ENCODE assay signal across 20 cellular contexts in the genomic region with DNA sequence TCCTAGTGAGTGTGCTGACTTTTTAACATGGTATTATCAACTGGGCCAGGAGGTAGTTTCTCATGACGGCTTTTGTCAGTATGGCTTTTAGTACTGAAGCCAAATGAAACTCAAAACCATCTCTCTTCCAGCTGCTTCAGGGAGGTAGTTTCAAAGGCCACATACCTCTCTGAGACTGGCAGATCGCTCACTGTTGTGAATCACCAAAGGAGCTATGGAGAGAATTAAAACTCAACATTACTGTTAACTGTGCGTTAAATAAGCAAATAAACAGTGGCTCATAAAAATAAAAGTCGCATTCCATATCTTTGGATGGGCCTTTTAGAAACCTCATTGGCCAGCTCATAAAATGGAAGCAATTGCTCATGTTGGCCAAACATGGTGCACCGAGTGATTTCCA.
A peak's percentile ranks its signal among the peaks of the same experiment; 100 is the strongest.
DNase-seq lines count a peak whose midpoint lies in the region; ATAC-seq and TF ChIP-seq lines count a peak whose summit lies in the region.
"Had no signal": no experiment of that assay in that cellular context is flagged by ENCODE, and none has a peak within 500 bp of the region (broad histone marks: within the 10 kb centered on the region; RNA-seq: fewer than 3 reads in every experiment).

No MANE protein-coding gene starts in this region.

- CTCF ChIA-PET in PC-3 (lab: Charles Lee) = no interaction called here

- intact Hi-C loops in PC-3 (cut with micrococcal nuclease) = no loop called here
- intact Hi-C loops in esophagus muscularis mucosa (cut with DNase I) = no loop called here

- H3K27me3 ChIP-seq in GM23248 (replicated peaks; ENCODE audit: insufficient read depth) = no peaks in the 10 kb centered on the region
- no peaks in the 10 kb centered on the region for H3K27me3 ChIP-seq in PC-3 (ENCODE audit: low read length)
- H3K27me3 ChIP-seq in fibroblast of lung (ENCODE audit: control insufficient read depth, insufficient read depth, low read length) = no peaks in the 10 kb centered on the region
- H3K27me3 ChIP-seq in esophagus muscularis mucosa = peaks cover 0 to 15% (median 0%) of the 10 kb centered on the region in 4 donors

- POLR2A ChIA-PET in PC-3 (lab: Charles Lee; ENCODE audit: unreplicated experiment) = interaction anchor here (0.7 to 0.8 kb wide), 2 partner anchors 9 to 24 kb away, joined by 3 to 4 read pairs; no protein-coding TSS in a partner anchor

- no peak overlapping the region for H3K27ac Mint-ChIP-seq in T-helper 17 cell
- H3K27ac Mint-ChIP-seq: activated naive CD8-positive, alpha-beta T cell treated with anti-CD3 and anti-CD28 coated beads, Interleukin-2, amount 10 ng/mL, durations not matched to agents 7 days and 5 days; CD14-positive monocyte; natural killer cell; progenitor cell of endocrine pancreas; T-helper 2 cell treated with Interferon-gamma antibody and Interleukin-4, amounts not matched to agents 5 μg/mL and 100 μg/mL, for 36 hours had no signal

- TF ChIP-seq EP300 in esophagus muscularis mucosa (IDR thresholded peaks at IDR 0.05) = no peak

- H4K20me1 ChIP-seq in GM23248 (ENCODE audit: insufficient read depth) (no peaks in the 10 kb centered on the region), PC-3 (ENCODE audit: low read length) (0 out of 2 replicates have a peak, but pooled peaks cover 6% of the 10 kb centered on the region), fibroblast of lung (ENCODE audit: control insufficient read depth, extremely low read depth, insufficient read depth, low read length) (no peaks in the 10 kb centered on the region)

- no peak overlapping the region for H3K4me2 ChIP-seq in GM23248 (ENCODE audit: unreplicated experiment)
- no peak overlapping the region for H3K4me2 ChIP-seq in PC-3 (ENCODE audit: low read length)
- no peak overlapping the region for H3K4me2 ChIP-seq in fibroblast of lung (ENCODE audit: extremely low read depth, insufficient read depth, low read length)

- DNase-seq in GM23248 = peak; percentile 34
- DNase-seq in PC-3 = peak; percentile 70
- peak; percentile 46 to 93 for DNase-seq in fibroblast of lung (ENCODE audit: low read depth in 2 of 2)
- peak; percentile 49 for DNase-seq in smooth muscle cell of the brain vasculature (ENCODE audit: low read depth, low spot score)
- DNase-seq in esophagus muscularis mucosa (ENCODE audit: extremely low spot score) = no peak
- DNase-seq in SHP77 (lab: John Stamatoyannopoulos, UW) = no peak
- no peak for DNase-seq in T-helper 17 cell
- DNase-seq: activated CD8-positive, alpha-beta memory T cell treated with anti-CD3 and anti-CD28 coated beads for 24 hours; activated naive CD8-positive, alpha-beta T cell treated with anti-CD3 and anti-CD28 coated beads, Interleukin-2, amount 10 ng/mL, durations not matched to agents 7 days and 5 days; DMS 273 treated with DMSO at 0.1 percent for 48 hours; effector CD8-positive, alpha-beta T cell; islet precursor cell; natural killer cell; NCI-H187 treated with DMSO at 0.1 percent for 48 hours; NCI-H524 treated with DMSO at 0.1 percent for 48 hours; SHP77 treated with DMSO at 0.1 percent for 48 hours; spleen had no signal

- H3K9me2 ChIP-seq in GM23248 (ENCODE audit: insufficient read depth) (no peaks in the 10 kb centered on the region), PC-3 (replicated peaks; ENCODE audit: low read length) (no peaks in the 10 kb centered on the region)

- peaks cover 57% of the 10 kb centered on the region for H3K27me3 Mint-ChIP-seq in T-helper 17 cell
- H3K27me3 Mint-ChIP-seq: progenitor cell of endocrine pancreas had no signal

- H2AFZ ChIP-seq in GM23248 (no peak overlapping the region), PC-3 (ENCODE audit: low read length) (no peak overlapping the region), fibroblast of lung (ENCODE audit: low read length) (no peak overlapping the region)

- H3K9me3 ChIP-seq in GM23248 (ENCODE audit: low read depth) = no peaks in the 10 kb centered on the region
- no peaks in the 10 kb centered on the region for H3K9me3 ChIP-seq in PC-3 (ENCODE audit: low read length)
- H3K9me3 ChIP-seq in fibroblast of lung (ENCODE audit: control insufficient read depth, insufficient read depth, low read depth, low read length) = no peaks in the 10 kb centered on the region
- no peaks in the 10 kb centered on the region for H3K9me3 ChIP-seq in esophagus muscularis mucosa
- no peaks in the 10 kb centered on the region for H3K9me3 ChIP-seq in T-helper 17 cell (ENCODE audit: control insufficient read depth, low read length, poor library complexity, severe bottlenecking)
- H3K9me3 ChIP-seq: spleen had no signal

- BruUV-seq in PC-3 (replicated peaks; lab: Mats Ljungman, UMichigan) = no TSS peak

- TF ChIP-seq POLR2A in esophagus muscularis mucosa (IDR thresholded peaks at IDR 0.05; ENCODE audit: low read depth) = no peak

- WGBS in GM23248 (ENCODE audit: low coverage in 1 of 2, low lambda C conversion rate in 2 of 2, missing lambda C conversion rate in 2 of 2), 2 experiments = 76 to 82% methylated on average over 5 of the region's 5 CpGs
- WGBS in esophagus muscularis mucosa = 95% methylated on average over 5 of the region's 5 CpGs

- in situ Hi-C loops in GM23248 (cut with MboI) = no loop called here

- peaks cover 1% of the 10 kb centered on the region for H3K36me3 Mint-ChIP-seq in T-helper 17 cell (ENCODE audit: low read depth)
- H3K36me3 Mint-ChIP-seq: activated naive CD8-positive, alpha-beta T cell treated with anti-CD3 and anti-CD28 coated beads, Interleukin-2, amount 10 ng/mL, durations not matched to agents 7 days and 5 days; CD14-positive monocyte; natural killer cell had no signal

- H3K4me3 ChIP-seq in GM23248 (no peak overlapping the region), PC-3 (ENCODE audit: low read length) (no peak overlapping the region), fibroblast of lung (replicated peaks in 1 of 4; ENCODE audit: control extremely low read depth in 1 of 4, insufficient read depth in 1 of 4, low read depth in 3 of 4, low read length in 4 of 4) (no peak overlapping the region), esophagus muscularis mucosa (no peak overlapping the region)
- H3K4me3 ChIP-seq: spleen had no signal

- H3K79me2 ChIP-seq in GM23248 (ENCODE audit: insufficient read depth) (peaks cover 25% of the 10 kb centered on the region), PC-3 (ENCODE audit: low read length) (peaks cover 10% of the 10 kb centered on the region; the same call in 1 of the 2 replicates), fibroblast of lung (ENCODE audit: control insufficient read depth, insufficient read depth, low read length) (peaks cover 6% of the 10 kb centered on the region)

- TF ChIP-seq CTCF in PC-3 (conservative IDR thresholded peaks at IDR 0.05; ENCODE audit: low read depth, low read length) (no peak), fibroblast of lung (conservative IDR thresholded peaks at IDR 0.05 in 1 of 2, IDR thresholded peaks at IDR 0.05 in 1 of 2; ENCODE audit: low read depth in 1 of 2, low read length in 2 of 2) (no peak), esophagus muscularis mucosa (IDR thresholded peaks at IDR 0.05) (no peak)

- H3K4me3 Mint-ChIP-seq in T-helper 17 cell = no peak overlapping the region
- H3K4me3 Mint-ChIP-seq: activated naive CD8-positive, alpha-beta T cell treated with anti-CD3 and anti-CD28 coated beads, Interleukin-2, amount 10 ng/mL, durations not matched to agents 7 days and 5 days; CD14-positive monocyte; natural killer cell; T-helper 2 cell treated with Interferon-gamma antibody and Interleukin-4, amounts not matched to agents 5 μg/mL and 100 μg/mL, for 36 hours had no signal

- no peak overlapping the region for H3K9ac ChIP-seq in GM23248
- no peak overlapping the region for H3K9ac ChIP-seq in PC-3 (ENCODE audit: low read length)
- no peak overlapping the region for H3K9ac ChIP-seq in fibroblast of lung (ENCODE audit: insufficient read depth, low read length)

- peak; percentile 34 for ATAC-seq in PC-3
- ATAC-seq in T-helper 17 cell = no peak
- ATAC-seq: natural killer cell had no signal

- H3K27ac ChIP-seq in GM23248 (no peak overlapping the region), PC-3 (ENCODE audit: low read length) (peak overlapping the region; percentile 45), fibroblast of lung (ENCODE audit: insufficient read depth, low read length) (no peak overlapping the region), esophagus muscularis mucosa (replicated peaks in 1 of 4) (no peak overlapping the region)
- H3K27ac ChIP-seq: spleen had no signal

- H3K4me1 Mint-ChIP-seq in T-helper 17 cell = no peaks in the 10 kb centered on the region
- H3K4me1 Mint-ChIP-seq: activated naive CD8-positive, alpha-beta T cell treated with anti-CD3 and anti-CD28 coated beads, Interleukin-2, amount 10 ng/mL, durations not matched to agents 7 days and 5 days had no signal

- H3F3A ChIP-seq in GM23248 (ENCODE audit: insufficient read depth) (peaks cover 92% of the 10 kb centered on the region), PC-3 (ENCODE audit: low read length, unreplicated experiment) (peaks cover 21% of the 10 kb centered on the region)

- H3K4me1 ChIP-seq in GM23248 (ENCODE audit: insufficient read depth) (no peaks in the 10 kb centered on the region), PC-3 (ENCODE audit: insufficient read depth, low read length) (peaks cover 8% of the 10 kb centered on the region; the same call in 1 of the 2 replicates), fibroblast of lung (ENCODE audit: control insufficient read depth, extremely low read depth, insufficient read depth, low read length) (peaks cover 5% of the 10 kb centered on the region), esophagus muscularis mucosa (no peaks in the 10 kb centered on the region)

- H3K36me3 ChIP-seq in GM23248 (ENCODE audit: low read depth) = peaks cover 25% of the 10 kb centered on the region
- peaks cover 58% of the 10 kb centered on the region for H3K36me3 ChIP-seq in PC-3 (ENCODE audit: low read depth, low read length)
- peaks cover 2% of the 10 kb centered on the region for H3K36me3 ChIP-seq in fibroblast of lung (ENCODE audit: control insufficient read depth, insufficient read depth, low read length)
- no peaks in the 10 kb centered on the region for H3K36me3 ChIP-seq in esophagus muscularis mucosa
- H3K36me3 ChIP-seq: spleen had no signal

Comparison
In these comparisons a context has a peak if more than half of its experiments do, and no peak if none do; other contexts are left out.
1. DNase-seq: peak in GM23248 (single experiment), PC-3 (single experiment), fibroblast of lung (2 of 2) and smooth muscle cell of the brain vasculature (single experiment); none in esophagus muscularis mucosa (single experiment), SHP77 (0 of 2) and T-helper 17 cell (0 of 3).